ENCODE assay signal across 8 cellular contexts in genomic region chr12:118034429-118035193, GRCh38. TPM values are rescaled to one million over a fixed set of nuclear protein-coding genes. Genes with fewer than 3 reads are reported as not detected.
DNase-seq lines count a peak whose midpoint lies in the region; ATAC-seq and TF ChIP-seq lines count a peak whose summit lies in the region.

No MANE protein-coding gene starts in this region.

- H3K4me3 Mint-ChIP-seq in activated CD8-positive, alpha-beta T cell treated with anti-CD3 and anti-CD28 coated beads for 36 hours: no peak overlapping the region

- no peak for ATAC-seq in activated CD8-positive, alpha-beta T cell treated with anti-CD3 and anti-CD28 coated beads for 36 hours
- ATAC-seq in left cardiac atrium (peak; percentile 35 to 61), GM18909 (IDR thresholded peaks at IDR 0.05; ENCODE audit: poor library complexity, unreplicated experiment) (no peak), HG03135 (IDR thresholded peaks at IDR 0.05; ENCODE audit: unreplicated experiment) (no peak)

- H3K36me3 Mint-ChIP-seq in activated CD8-positive, alpha-beta T cell treated with anti-CD3 and anti-CD28 coated beads for 36 hours (ENCODE audit: low read depth): peaks cover 73% of the 10 kb centered on the region

- peaks cover 8% of the 10 kb centered on the region for H3K9me3 Mint-ChIP-seq in activated CD8-positive, alpha-beta T cell treated with anti-CD3 and anti-CD28 coated beads for 36 hours

- peaks cover 50% of the 10 kb centered on the region for H3K4me1 Mint-ChIP-seq in activated CD8-positive, alpha-beta T cell treated with anti-CD3 and anti-CD28 coated beads for 36 hours (ENCODE audit: low read depth)

- peak overlapping the region; percentile 91 for H3K27ac Mint-ChIP-seq in activated CD8-positive, alpha-beta T cell treated with anti-CD3 and anti-CD28 coated beads for 36 hours

- POLR2A ChIA-PET in activated CD8-positive, alpha-beta T cell treated with anti-CD3 and anti-CD28 coated beads for 36 hours (lab: Charles Lee): interaction anchor here (1.1 to 3.4 kb wide), 11 partner anchors 11 to 102 kb away, joined by 3 to 16 read pairs (median 6); partner anchors contain the start of genes PEBP1 and WSB2

- H3K27me3 Mint-ChIP-seq in activated CD8-positive, alpha-beta T cell treated with anti-CD3 and anti-CD28 coated beads for 36 hours: no peaks in the 10 kb centered on the region

- peak overlapping the region; percentile 41 for H3K27ac ChIP-seq in temporal lobe (ENCODE audit: low read depth, low read length)

- TF ChIP-seq CTCF in activated CD8-positive, alpha-beta T cell treated with anti-CD3 and anti-CD28 coated beads for 36 hours (IDR thresholded peaks at IDR 0.05): no peak

- DNase-seq in DMS114 treated with DMSO at 0.1 percent for 48 hours (lab: John Stamatoyannopoulos, UW; ENCODE audit: unreplicated experiment): peak; percentile 37
- peak; percentile 46 for DNase-seq in LHCN-M2 (ENCODE audit: low read depth)
- no peak for DNase-seq in activated CD8-positive, alpha-beta T cell treated with anti-CD3 and anti-CD28 coated beads for 36 hours
- no peak for DNase-seq in left cardiac atrium
- no peak for DNase-seq in HPDE6-E6E7 (ENCODE audit: extremely low spot score)

- intact Hi-C loops in activated CD8-positive, alpha-beta T cell treated with anti-CD3 and anti-CD28 coated beads for 36 hours (cut with micrococcal nuclease): no loop called here
- intact Hi-C loops in left cardiac atrium (cut with DNase I): loop anchor here in 1 of 2 donors (10.0 kb wide), 1 partner anchor 160 kb away; no protein-coding TSS in a partner anchor

- CTCF ChIA-PET in activated CD8-positive, alpha-beta T cell treated with anti-CD3 and anti-CD28 coated beads for 36 hours (lab: Charles Lee): interaction anchor here (1.5 to 2.2 kb wide), 5 partner anchors 10 to 159 kb away, joined by 3 to 7 read pairs (median 5); partner anchors contain the start of gene RFC5

RNA-seq across cellular contexts. Expression of gene RFC5, which starts 18.1 kb away (rescaled TPM):
- total RNA-seq in LHCN-M2 (2014; rRNA removed) (39.2 and 47.5 TPM in 2 replicates), left cardiac atrium (1 to 10 TPM; 4.9 to 7.7 TPM), temporal lobe (16.5 TPM)
- 12.9 TPM for polyA plus RNA-seq in LHCN-M2 (2012)
- 10 to 100 TPM; 59.8 to 65.6 TPM for total RNA-seq in activated CD8-positive, alpha-beta T cell treated with anti-CD3 and anti-CD28 coated beads for 36 hours

RNA-seq across cellular contexts. Expression of gene WSB2, which starts 26.4 kb away (rescaled TPM):
- 126 and 131 TPM in 2 replicates for total RNA-seq in LHCN-M2 (2014; rRNA removed)
- 96.6 TPM for polyA plus RNA-seq in LHCN-M2 (2012)
- total RNA-seq in activated CD8-positive, alpha-beta T cell treated with anti-CD3 and anti-CD28 coated beads for 36 hours: 10 to 100 TPM; 26.2 to 27.9 TPM
- 10 to 100 TPM; 77.6 to 83.4 TPM for total RNA-seq in left cardiac atrium
- 215 TPM for total RNA-seq in temporal lobe

Comparison
In these comparisons a context has a peak if more than half of its experiments do, and no peak if none do; other contexts are left out.
1. DNase-seq: peak in DMS114 treated with DMSO at 0.1 percent for 48 hours (single experiment) and LHCN-M2 (single experiment); none in activated CD8-positive, alpha-beta T cell treated with anti-CD3 and anti-CD28 coated beads for 36 hours (single experiment), left cardiac atrium (single experiment) and HPDE6-E6E7 (single experiment).
2. ATAC-seq: peak in left cardiac atrium (2 of 2); none in activated CD8-positive, alpha-beta T cell treated with anti-CD3 and anti-CD28 coated beads for 36 hours (single experiment), GM18909 (single experiment) and HG03135 (single experiment).